Comparison of ENCODE assay signal across 12 cellular contexts in genomic region chr6:10556496-10557391, GRCh38. TPM values are rescaled to one million over a fixed set of nuclear protein-coding genes. Genes with fewer than 3 reads are reported as not detected.
DNase-seq lines count a peak whose midpoint lies in the region; ATAC-seq and TF ChIP-seq lines count a peak whose summit lies in the region.
"Had no signal": no experiment of that assay in that cellular context is flagged by ENCODE, and none has a peak within 500 bp of the region (broad histone marks: within the 10 kb centered on the region; RNA-seq: fewer than 3 reads in every experiment).

No MANE protein-coding gene starts in this region.

- H3K27ac ChIP-seq in HUES48 (ENCODE audit: low read depth, low read length) (peak overlapping the region; percentile 97), WERI-Rb-1 (peak overlapping the region; percentile 79), right cardiac atrium (ENCODE audit: low read length) (no peak overlapping the region), parathyroid adenoma (no peak overlapping the region)

- no peaks in the 10 kb centered on the region for H3K27me3 ChIP-seq in HUES48 (ENCODE audit: control insufficient read depth, insufficient read depth, low read length)
- no peaks in the 10 kb centered on the region for H3K27me3 ChIP-seq in WERI-Rb-1 (ENCODE audit: insufficient read depth, low read depth, severe bottlenecking)
- no peaks in the 10 kb centered on the region for H3K27me3 ChIP-seq in right cardiac atrium (ENCODE audit: control insufficient read depth, insufficient read depth)
- no peaks in the 10 kb centered on the region for H3K27me3 ChIP-seq in parathyroid adenoma (ENCODE audit: control insufficient read depth, insufficient read depth, low read length)

- no peak for DNase-seq in WERI-Rb-1
- no peak for DNase-seq in right cardiac atrium
- DNase-seq in stimulated activated CD4-positive, alpha-beta T cell treated with anti-CD3 and anti-CD28 coated beads, Interleukin-4, amount 100 ng/mL, for 4 hours = no peak
- DNase-seq: activated T-cell treated with anti-CD3 and anti-CD28 coated beads for 4 hours; CD4-positive, CD25-positive, alpha-beta regulatory T cell; NK-92 treated with Interleukin-12 subunit alpha and Interleukin-12 subunit beta, amount 100 ng/mL, for 24 hours; stimulated activated CD8-positive, alpha-beta memory T cell treated with anti-CD3 and anti-CD28 coated beads, Interleukin-4, amount 100 ng/mL, for 48 hours had no signal

- H3K9me3 ChIP-seq in HUES48 (ENCODE audit: control insufficient read depth, insufficient read depth, low read length) (no peaks in the 10 kb centered on the region), WERI-Rb-1 (ENCODE audit: severe bottlenecking) (no peaks in the 10 kb centered on the region), right cardiac atrium (ENCODE audit: control insufficient read depth, low read length) (no peaks in the 10 kb centered on the region), parathyroid adenoma (ENCODE audit: control insufficient read depth, low read length) (no peaks in the 10 kb centered on the region)

- no peak for TF ChIP-seq CTCF in WERI-Rb-1 (IDR thresholded peaks at IDR 0.05; ENCODE audit: low read depth, low read length)
- TF ChIP-seq CTCF in parathyroid adenoma (IDR thresholded peaks at IDR 0.05) = no peak

- WGBS in right cardiac atrium = 47% methylated on average over 12 of the region's 12 CpGs

- H3K79me2 ChIP-seq in parathyroid adenoma = no peaks in the 10 kb centered on the region

- H3K9ac ChIP-seq in HUES48 (ENCODE audit: low read depth, low read length) = peak overlapping the region; percentile 69
- no peak overlapping the region for H3K9ac ChIP-seq in parathyroid adenoma

- peak in 1 of 2 donors; percentile 38 for ATAC-seq in right cardiac atrium
- no peak for ATAC-seq in GM19023 (IDR thresholded peaks at IDR 0.05; ENCODE audit: unreplicated experiment)
- ATAC-seq in GM19397 (IDR thresholded peaks at IDR 0.05; ENCODE audit: unreplicated experiment) = no peak
- no peak for ATAC-seq in HG02623 (IDR thresholded peaks at IDR 0.05; ENCODE audit: unreplicated experiment)

- intact Hi-C loops in right cardiac atrium (cut with DNase I) = no loop called here

- H3K4me3 ChIP-seq in HUES48 (ENCODE audit: low read depth, low read length) = peak overlapping the region; percentile 82
- peak overlapping the region; percentile 56 for H3K4me3 ChIP-seq in WERI-Rb-1 (ENCODE audit: low read depth, low read length)
- peak overlapping the region; percentile 41 for H3K4me3 ChIP-seq in right cardiac atrium (ENCODE audit: low read length)
- H3K4me3 ChIP-seq in parathyroid adenoma (ENCODE audit: low read depth, low read length) = no peak overlapping the region

- H3K4me1 ChIP-seq in HUES48 (ENCODE audit: control insufficient read depth, insufficient read depth, low read length) = peaks cover 58% of the 10 kb centered on the region
- peaks cover 2% of the 10 kb centered on the region for H3K4me1 ChIP-seq in right cardiac atrium (ENCODE audit: control insufficient read depth, insufficient read depth, low read length)
- no peaks in the 10 kb centered on the region for H3K4me1 ChIP-seq in parathyroid adenoma

- peak overlapping the region; percentile 65 for H2AFZ ChIP-seq in parathyroid adenoma

- peak overlapping the region; percentile 66 for H3K4me2 ChIP-seq in parathyroid adenoma (ENCODE audit: low read length)

- H3K36me3 ChIP-seq in HUES48 (ENCODE audit: control insufficient read depth, insufficient read depth, low read length) (peaks cover 5% of the 10 kb centered on the region; the same call in 1 of the 2 replicates), WERI-Rb-1 (no peaks in the 10 kb centered on the region), parathyroid adenoma (ENCODE audit: control insufficient read depth, insufficient read depth, low read length) (no peaks in the 10 kb centered on the region)

RNA-seq across cellular contexts. Expression of gene GCNT2, which starts 35.6 kb away (rescaled TPM):
- 10 to 100 TPM in 1 of 4 donors, 1 to 10 TPM in 3; 5.2 to 10.4 (median 7.7) TPM for total RNA-seq in right cardiac atrium
- polyA plus RNA-seq in right cardiac atrium = 3.4 TPM

Comparison
In these comparisons a context has a peak if more than half of its experiments do, and no peak if none do; other contexts are left out.
1. H3K27ac ChIP-seq: peak in HUES48 (single experiment) and WERI-Rb-1 (single experiment); none in right cardiac atrium (single experiment) and parathyroid adenoma (single experiment).